Comparison of ENCODE assay signal across 2 cellular contexts in genomic region chr15:52790941-52791751, GRCh38.
TF ChIP-seq lines count a peak whose summit lies in the region.

No MANE protein-coding gene starts in this region.

TF ChIP-seq in GM12878, 131 proteins besides CTCF, POLR2A, EP300 and RAD21:
- TF ChIP-seq POU2F2 (IDR thresholded peaks at IDR 0.05; ENCODE audit: borderline replicate concordance, low read depth, low read length) (no peak), RELB (IDR thresholded peaks at IDR 0.05; ENCODE audit: low read depth) (no peak), MYC (IDR thresholded peaks at IDR 0.05; ENCODE audit: insufficient read depth, insufficient read length, insufficient replicate concordance, low read length, severe bottlenecking) (no peak), PML (IDR thresholded peaks at IDR 0.05; ENCODE audit: low read length) (no peak), ZNF592 (IDR thresholded peaks at IDR 0.05) (no peak)
- TF ChIP-seq, protein P1, sequence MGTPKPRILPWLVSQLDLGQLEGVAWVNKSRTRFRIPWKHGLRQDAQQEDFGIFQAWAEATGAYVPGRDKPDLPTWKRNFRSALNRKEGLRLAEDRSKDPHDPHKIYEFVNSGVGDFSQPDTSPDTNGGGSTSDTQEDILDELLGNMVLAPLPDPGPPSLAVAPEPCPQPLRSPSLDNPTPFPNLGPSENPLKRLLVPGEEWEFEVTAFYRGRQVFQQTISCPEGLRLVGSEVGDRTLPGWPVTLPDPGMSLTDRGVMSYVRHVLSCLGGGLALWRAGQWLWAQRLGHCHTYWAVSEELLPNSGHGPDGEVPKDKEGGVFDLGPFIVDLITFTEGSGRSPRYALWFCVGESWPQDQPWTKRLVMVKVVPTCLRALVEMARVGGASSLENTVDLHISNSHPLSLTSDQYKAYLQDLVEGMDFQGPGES (IDR thresholded peaks at IDR 0.05) = no peak
TF ChIP-seq in GM12878: peak in this region for 0.

TF ChIP-seq in HepG2, 621 proteins besides CTCF, POLR2A, EP300 and RAD21:
- TF ChIP-seq DMAP1 (CRISPR knock-in tag; IDR thresholded peaks at IDR 0.05) (no peak), SMARCE1 (IDR thresholded peaks at IDR 0.05; ENCODE audit: borderline replicate concordance) (no peak), ZBTB2 (CRISPR knock-in tag; IDR thresholded peaks at IDR 0.05; ENCODE audit: low read depth) (0 out of 2 replicates have a peak, but pooled peaks have one; percentile 0), RARA (CRISPR knock-in tag; IDR thresholded peaks at IDR 0.05) (no peak), ZNF891 (CRISPR knock-in tag; IDR thresholded peaks at IDR 0.05) (no peak)
TF ChIP-seq in HepG2: peak in this region for 1.
